In the genomic region with DNA sequence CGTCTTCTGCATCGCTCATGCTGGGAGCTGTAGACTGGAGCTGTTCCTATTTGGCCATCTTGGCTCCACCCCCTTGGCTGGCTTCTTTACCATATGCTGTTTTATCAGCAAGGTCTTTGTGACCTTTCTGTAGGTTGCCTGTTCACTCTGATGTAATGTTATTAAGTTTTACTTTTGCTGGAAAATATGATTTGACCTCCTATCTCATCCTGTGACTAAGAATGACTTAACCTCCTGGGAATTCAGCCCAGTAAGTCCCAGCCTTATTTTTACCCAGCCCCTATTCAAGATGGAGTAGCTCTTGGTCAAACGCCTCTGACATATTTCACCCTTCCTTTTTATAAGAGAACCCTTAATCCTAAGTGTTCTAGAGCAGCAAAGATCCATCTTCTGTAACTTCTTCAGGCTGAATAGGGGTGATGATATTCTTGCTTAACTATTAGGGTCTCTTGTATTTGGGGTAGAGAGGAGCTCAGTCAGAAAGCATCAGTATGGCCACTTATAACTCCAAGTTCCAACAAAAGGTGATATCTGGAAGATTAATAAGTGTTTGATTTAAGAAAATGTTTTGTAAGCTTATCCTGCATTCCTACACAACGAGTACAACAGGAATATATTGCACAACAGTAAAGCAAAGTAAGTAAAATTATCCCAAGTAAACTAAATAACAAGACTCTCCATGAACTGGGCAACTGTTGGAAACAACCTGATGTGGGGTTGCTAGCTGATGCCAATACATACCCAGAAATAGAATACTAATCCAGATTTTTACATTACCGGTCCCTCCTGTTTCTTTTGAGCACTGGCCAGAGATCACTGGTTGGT, we compare ENCODE assay signal across 21 cellular contexts. TPM values are rescaled to one million over a fixed set of nuclear protein-coding genes. Genes with fewer than 3 reads are reported as not detected.
DNase-seq lines count a peak whose midpoint lies in the region; ATAC-seq and TF ChIP-seq lines count a peak whose summit lies in the region.
"Had no signal": no experiment of that assay in that cellular context is flagged by ENCODE, and none has a peak within 500 bp of the region (broad histone marks: within the 10 kb centered on the region; RNA-seq: fewer than 3 reads in every experiment).

No MANE protein-coding gene starts in this region.

- intact Hi-C loops in activated CD4-positive, alpha-beta T cell treated with anti-CD3 and anti-CD28 coated beads for 36 hours (cut with DNase I, micrococcal nuclease): no loop called here

- POLR2A ChIA-PET in activated CD4-positive, alpha-beta T cell treated with anti-CD3 and anti-CD28 coated beads for 36 hours (lab: Charles Lee): no interaction called here
- POLR2A ChIA-PET in activated CD4-positive, alpha-beta T cell treated with anti-CD3 and anti-CD28 coated beads, Interleukin-2, amount 10 ng/mL, durations not matched to agents 7 days and 5 days (lab: Charles Lee): no interaction called here
- POLR2A ChIA-PET in RWPE1 (lab: Yijun Ruan, JAX; ENCODE audit: low non-redundant PET): no interaction called here

- H4K20me1 ChIP-seq in osteoblast (ENCODE audit: insufficient read depth, low read length) (no peaks in the 10 kb centered on the region), GM23338 (replicated peaks; ENCODE audit: insufficient read depth) (no peaks in the 10 kb centered on the region)

- H3K36me3 Mint-ChIP-seq in activated CD4-positive, alpha-beta T cell treated with anti-CD3 and anti-CD28 coated beads for 36 hours (ENCODE audit: low read depth): no peaks in the 10 kb centered on the region
- H3K36me3 Mint-ChIP-seq in activated CD4-positive, alpha-beta T cell treated with anti-CD3 and anti-CD28 coated beads, Interleukin-2, amount 10 ng/mL, durations not matched to agents 7 days and 5 days (ENCODE audit: low read depth): no peaks in the 10 kb centered on the region
- peaks cover 22% of the 10 kb centered on the region; the same call in 1 of the 3 replicates for H3K36me3 Mint-ChIP-seq in GM23338 (ENCODE audit: low read depth)
- H3K36me3 Mint-ChIP-seq: activated naive CD4-positive, alpha-beta T cell treated with anti-CD3 and anti-CD28 coated beads, Interleukin-2, amount 10 ng/mL, durations not matched to agents 7 days and 5 days; CD14-positive monocyte had no signal

- no peaks in the 10 kb centered on the region for H3K4me1 Mint-ChIP-seq in activated CD4-positive, alpha-beta T cell treated with anti-CD3 and anti-CD28 coated beads for 36 hours
- no peaks in the 10 kb centered on the region for H3K4me1 Mint-ChIP-seq in activated CD4-positive, alpha-beta T cell treated with anti-CD3 and anti-CD28 coated beads, Interleukin-2, amount 10 ng/mL, durations not matched to agents 7 days and 5 days
- no peaks in the 10 kb centered on the region; the same call in 2 of the 3 replicates for H3K4me1 Mint-ChIP-seq in GM23338
- H3K4me1 Mint-ChIP-seq: activated naive CD4-positive, alpha-beta T cell treated with anti-CD3 and anti-CD28 coated beads, Interleukin-2, amount 10 ng/mL, durations not matched to agents 7 days and 5 days; CD14-positive monocyte; naive B cell had no signal

- peaks cover 13% of the 10 kb centered on the region for H3K9me2 ChIP-seq in GM23338 (ENCODE audit: insufficient read depth)

- peaks cover 17% of the 10 kb centered on the region for H3K9me3 Mint-ChIP-seq in activated CD4-positive, alpha-beta T cell treated with anti-CD3 and anti-CD28 coated beads for 36 hours (ENCODE audit: low read depth)
- peaks cover 5% of the 10 kb centered on the region for H3K9me3 Mint-ChIP-seq in activated CD4-positive, alpha-beta T cell treated with anti-CD3 and anti-CD28 coated beads, Interleukin-2, amount 10 ng/mL, durations not matched to agents 7 days and 5 days
- peaks cover 34% of the 10 kb centered on the region for H3K9me3 Mint-ChIP-seq in GM23338
- H3K9me3 Mint-ChIP-seq: activated naive CD4-positive, alpha-beta T cell treated with anti-CD3 and anti-CD28 coated beads, Interleukin-2, amount 10 ng/mL, durations not matched to agents 7 days and 5 days had no signal

- H3K79me2 ChIP-seq in osteoblast (ENCODE audit: insufficient read depth, low read length) (no peaks in the 10 kb centered on the region), GM23338 (replicated peaks; ENCODE audit: insufficient read depth) (no peaks in the 10 kb centered on the region)

- H3K4me2 ChIP-seq in osteoblast (ENCODE audit: insufficient read depth, low read length) (no peak overlapping the region), GM23338 (no peak overlapping the region)

- TF ChIP-seq CTCF in RWPE1 (conservative IDR thresholded peaks at IDR 0.05; ENCODE audit: low read depth): no peak
- TF ChIP-seq CTCF in osteoblast (IDR thresholded peaks at IDR 0.05; ENCODE audit: extremely low read depth, low read depth, low read length): no peak
- TF ChIP-seq CTCF in GM23338 (conservative IDR thresholded peaks at IDR 0.05; ENCODE audit: low read depth in 2 of 2): no peak

- H3K4me1 ChIP-seq in osteoblast (ENCODE audit: insufficient read depth, low read length) (no peaks in the 10 kb centered on the region), GM23338 (ENCODE audit: insufficient read depth) (no peaks in the 10 kb centered on the region)
- H3K4me1 ChIP-seq: HAP-1 had no signal

- no peaks in the 10 kb centered on the region for H3K27me3 ChIP-seq in osteoblast (ENCODE audit: insufficient read depth, low read length)
- H3K27me3 ChIP-seq in GM23338 (ENCODE audit: insufficient read depth): no peaks in the 10 kb centered on the region

- H2AFZ ChIP-seq in osteoblast (ENCODE audit: low read length) (peak overlapping the region; percentile 15), GM23338 (no peak overlapping the region)

- DNase-seq in activated CD4-positive, alpha-beta T cell treated with anti-CD3 and anti-CD28 coated beads for 36 hours: peak; percentile 22
- DNase-seq in activated CD4-positive, alpha-beta T cell treated with anti-CD3 and anti-CD28 coated beads, Interleukin-2, amount 10 ng/mL, durations not matched to agents 7 days and 5 days: no peak
- DNase-seq in RWPE1 (ENCODE audit: low spot score): peak; percentile 47
- peak; percentile 25 for DNase-seq in dedifferentiated amniotic fluid mesenchymal stem cell (ENCODE audit: extremely low spot score)
- no peak for DNase-seq in osteoblast (ENCODE audit: insufficient read length, low spot score, missing footprints)
- no peak for DNase-seq in activated naive CD4-positive, alpha-beta T cell treated with Interleukin-2 at 50 U/mL for 16 hours
- DNase-seq in GM23338 (ENCODE audit: low spot score): no peak
- DNase-seq: activated naive CD4-positive, alpha-beta T cell treated with anti-CD3 and anti-CD28 coated beads, Interleukin-2, amount 10 ng/mL, durations not matched to agents 7 days and 5 days; central memory CD4-positive, alpha-beta T cell; DND-41; hypothalamus; KG1; left ventricle myocardium superior; naive B cell; NCI-H1417 treated with DMSO at 0.1 percent for 48 hours; NCI-H446 treated with DMSO at 0.1 percent for 48 hours; stimulated activated CD4-positive, alpha-beta T cell treated with anti-CD3 and anti-CD28 coated beads, Interleukin-12 subunit alpha, Interleukin-12 subunit beta, amount 100 ng/mL, for 4 hours had no signal

- H3K4me3 ChIP-seq in osteoblast (ENCODE audit: insufficient read depth, low read length) (no peak overlapping the region), GM23338 (no peak overlapping the region)
- H3K4me3 ChIP-seq: HAP-1 had no signal

- H3K36me3 ChIP-seq in osteoblast (ENCODE audit: insufficient read depth, low read length): no peaks in the 10 kb centered on the region
- no peaks in the 10 kb centered on the region for H3K36me3 ChIP-seq in GM23338 (ENCODE audit: insufficient read depth)
- H3K36me3 ChIP-seq: HAP-1 had no signal

- H3K9me3 ChIP-seq in osteoblast (ENCODE audit: low read depth, low read length): no peaks in the 10 kb centered on the region
- H3K9me3 ChIP-seq: HAP-1 had no signal

- H3F3A ChIP-seq in GM23338 (replicated peaks; ENCODE audit: low read depth): no peaks in the 10 kb centered on the region

- H3K4me3 Mint-ChIP-seq in activated CD4-positive, alpha-beta T cell treated with anti-CD3 and anti-CD28 coated beads for 36 hours: no peak overlapping the region
- H3K4me3 Mint-ChIP-seq in activated CD4-positive, alpha-beta T cell treated with anti-CD3 and anti-CD28 coated beads, Interleukin-2, amount 10 ng/mL, durations not matched to agents 7 days and 5 days: no peak overlapping the region
- no peak overlapping the region for H3K4me3 Mint-ChIP-seq in GM23338
- H3K4me3 Mint-ChIP-seq: activated naive CD4-positive, alpha-beta T cell treated with anti-CD3 and anti-CD28 coated beads, Interleukin-2, amount 10 ng/mL, durations not matched to agents 7 days and 5 days; CD14-positive monocyte; naive B cell had no signal

- CTCF ChIA-PET in activated CD4-positive, alpha-beta T cell treated with anti-CD3 and anti-CD28 coated beads for 36 hours (lab: Charles Lee): interaction anchor here (1.4 kb wide), 1 partner anchor 9 kb away, joined by 3 read pairs; no protein-coding TSS in a partner anchor
- CTCF ChIA-PET in activated CD4-positive, alpha-beta T cell treated with anti-CD3 and anti-CD28 coated beads, Interleukin-2, amount 10 ng/mL, durations not matched to agents 7 days and 5 days (lab: Charles Lee): no interaction called here
- CTCF ChIA-PET in RWPE1 (lab: Yijun Ruan, JAX): no interaction called here

- ATAC-seq in activated CD4-positive, alpha-beta T cell treated with anti-CD3 and anti-CD28 coated beads for 36 hours: no peak
- ATAC-seq in GM23338: no peak
- ATAC-seq in HG02759 (IDR thresholded peaks at IDR 0.05; ENCODE audit: unreplicated experiment): no peak
- ATAC-seq: left ventricle myocardium superior had no signal

- H3K27ac ChIP-seq in RWPE1 (peak overlapping the region; percentile 40; the same call in 1 of the 2 replicates), osteoblast (ENCODE audit: low read depth, low read length) (no peak overlapping the region), GM23338 (ENCODE audit: low read depth) (no peak overlapping the region)
- H3K27ac ChIP-seq: 22Rv1 had no signal

- peaks cover 13% of the 10 kb centered on the region for H3K27me3 Mint-ChIP-seq in activated CD4-positive, alpha-beta T cell treated with anti-CD3 and anti-CD28 coated beads for 36 hours
- H3K27me3 Mint-ChIP-seq in activated CD4-positive, alpha-beta T cell treated with anti-CD3 and anti-CD28 coated beads, Interleukin-2, amount 10 ng/mL, durations not matched to agents 7 days and 5 days: peaks cover 9% of the 10 kb centered on the region
- peaks cover 3% of the 10 kb centered on the region for H3K27me3 Mint-ChIP-seq in GM23338 (ENCODE audit: insufficient read depth, low read depth, poor library complexity)
- H3K27me3 Mint-ChIP-seq: activated naive CD4-positive, alpha-beta T cell treated with anti-CD3 and anti-CD28 coated beads, Interleukin-2, amount 10 ng/mL, durations not matched to agents 7 days and 5 days had no signal

- no peak overlapping the region for H3K27ac Mint-ChIP-seq in activated CD4-positive, alpha-beta T cell treated with anti-CD3 and anti-CD28 coated beads for 36 hours
- H3K27ac Mint-ChIP-seq in activated CD4-positive, alpha-beta T cell treated with anti-CD3 and anti-CD28 coated beads, Interleukin-2, amount 10 ng/mL, durations not matched to agents 7 days and 5 days: no peak overlapping the region
- no peak overlapping the region for H3K27ac Mint-ChIP-seq in GM23338
- H3K27ac Mint-ChIP-seq: activated naive CD4-positive, alpha-beta T cell treated with anti-CD3 and anti-CD28 coated beads, Interleukin-2, amount 10 ng/mL, durations not matched to agents 7 days and 5 days; CD14-positive monocyte; naive B cell had no signal

RNA-seq across cellular contexts. Expression of gene HMGN3, which starts 23.1 kb away (rescaled TPM):
- total RNA-seq in activated CD4-positive, alpha-beta T cell treated with anti-CD3 and anti-CD28 coated beads for 36 hours: 10 to 100 TPM; 44.6 to 48.7 TPM
- total RNA-seq in activated CD4-positive, alpha-beta T cell treated with anti-CD3 and anti-CD28 coated beads, Interleukin-2, amount 10 ng/mL, durations not matched to agents 7 days and 5 days: 10 to 100 TPM; 59.4 to 60.1 TPM
- 12.7 and 13.4 TPM in 2 replicates for total RNA-seq in osteoblast
- total RNA-seq in GM23338 (2014; rRNA removed; shearing (Covaris generic)): 166 and 193 TPM in 2 replicates
- 868 and 956 TPM in 2 replicates for polyA plus RNA-seq in GM23338 (2016; fragmentation: Nextera tagmentation; extraction: Ambion mirVana)

Comparison
In these comparisons a context has a peak if more than half of its experiments do, and no peak if none do; other contexts are left out.
1. DNase-seq: peak in activated CD4-positive, alpha-beta T cell treated with anti-CD3 and anti-CD28 coated beads for 36 hours (single experiment), RWPE1 (single experiment) and dedifferentiated amniotic fluid mesenchymal stem cell (single experiment); none in activated CD4-positive, alpha-beta T cell treated with anti-CD3 and anti-CD28 coated beads, Interleukin-2, amount 10 ng/mL, durations not matched to agents 7 days and 5 days (single experiment), osteoblast (single experiment), activated naive CD4-positive, alpha-beta T cell treated with Interleukin-2 at 50 U/mL for 16 hours (single experiment) and GM23338 (single experiment).